ENCODE assay signal across 1 cellular context in the genomic region with DNA sequence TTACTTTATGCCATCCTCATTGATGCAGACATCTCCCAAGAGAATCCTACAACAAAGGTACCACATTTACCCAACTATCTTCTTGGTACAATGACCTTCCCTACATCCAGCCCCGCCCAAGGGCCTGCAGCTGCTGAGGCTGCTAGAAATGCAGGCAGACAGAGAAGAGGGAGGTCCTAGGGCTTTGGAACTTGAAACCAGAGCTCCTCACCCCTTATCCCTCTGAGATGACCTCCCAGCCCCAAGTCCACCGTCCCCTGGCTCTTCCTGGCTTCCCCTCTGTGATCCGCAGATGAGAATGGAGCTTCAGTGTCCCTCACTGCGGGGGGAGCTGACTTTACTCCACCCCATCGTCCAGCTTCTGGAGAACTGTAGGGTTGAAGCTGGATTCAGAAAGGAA.
TF ChIP-seq lines count a peak whose summit lies in the region.

No MANE protein-coding gene starts in this region.

TF ChIP-seq in SK-N-SH, 30 proteins besides CTCF, POLR2A, EP300 and RAD21:
- TF ChIP-seq YY1 (IDR thresholded peaks at IDR 0.05; ENCODE audit: low read depth), result no peak
- no peak for TF ChIP-seq TEAD4 (IDR thresholded peaks at IDR 0.05; ENCODE audit: borderline replicate concordance, insufficient read depth)
- TF ChIP-seq, protein P1, sequence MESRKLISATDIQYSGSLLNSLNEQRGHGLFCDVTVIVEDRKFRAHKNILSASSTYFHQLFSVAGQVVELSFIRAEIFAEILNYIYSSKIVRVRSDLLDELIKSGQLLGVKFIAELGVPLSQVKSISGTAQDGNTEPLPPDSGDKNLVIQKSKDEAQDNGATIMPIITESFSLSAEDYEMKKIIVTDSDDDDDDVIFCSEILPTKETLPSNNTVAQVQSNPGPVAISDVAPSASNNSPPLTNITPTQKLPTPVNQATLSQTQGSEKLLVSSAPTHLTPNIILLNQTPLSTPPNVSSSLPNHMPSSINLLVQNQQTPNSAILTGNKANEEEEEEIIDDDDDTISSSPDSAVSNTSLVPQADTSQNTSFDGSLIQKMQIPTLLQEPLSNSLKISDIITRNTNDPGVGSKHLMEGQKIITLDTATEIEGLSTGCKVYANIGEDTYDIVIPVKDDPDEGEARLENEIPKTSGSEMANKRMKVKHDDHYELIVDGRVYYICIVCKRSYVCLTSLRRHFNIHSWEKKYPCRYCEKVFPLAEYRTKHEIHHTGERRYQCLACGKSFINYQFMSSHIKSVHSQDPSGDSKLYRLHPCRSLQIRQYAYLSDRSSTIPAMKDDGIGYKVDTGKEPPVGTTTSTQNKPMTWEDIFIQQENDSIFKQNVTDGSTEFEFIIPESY (IDR thresholded peaks at IDR 0.05; ENCODE audit: borderline replicate concordance, low read depth), result no peak
- TF ChIP-seq SIN3A (IDR thresholded peaks at IDR 0.05; ENCODE audit: borderline replicate concordance, low read depth, low read length), result no peak
- no peak for TF ChIP-seq SMC3 (IDR thresholded peaks at IDR 0.05; ENCODE audit: low read depth, low read length)
- TF ChIP-seq, protein P2, sequence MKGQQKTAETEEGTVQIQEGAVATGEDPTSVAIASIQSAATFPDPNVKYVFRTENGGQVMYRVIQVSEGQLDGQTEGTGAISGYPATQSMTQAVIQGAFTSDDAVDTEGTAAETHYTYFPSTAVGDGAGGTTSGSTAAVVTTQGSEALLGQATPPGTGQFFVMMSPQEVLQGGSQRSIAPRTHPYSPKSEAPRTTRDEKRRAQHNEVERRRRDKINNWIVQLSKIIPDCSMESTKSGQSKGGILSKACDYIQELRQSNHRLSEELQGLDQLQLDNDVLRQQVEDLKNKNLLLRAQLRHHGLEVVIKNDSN (IDR thresholded peaks at IDR 0.05; ENCODE audit: borderline replicate concordance, low read depth), result no peak
- TF ChIP-seq FOSL2 (IDR thresholded peaks at IDR 0.05; ENCODE audit: borderline replicate concordance, low read depth), result no peak
- TF ChIP-seq, protein P3, sequence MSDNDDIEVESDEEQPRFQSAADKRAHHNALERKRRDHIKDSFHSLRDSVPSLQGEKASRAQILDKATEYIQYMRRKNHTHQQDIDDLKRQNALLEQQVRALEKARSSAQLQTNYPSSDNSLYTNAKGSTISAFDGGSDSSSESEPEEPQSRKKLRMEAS (IDR thresholded peaks at IDR 0.05; ENCODE audit: low read depth), result no peak
- no peak for TF ChIP-seq RXRA (IDR thresholded peaks at IDR 0.05; ENCODE audit: borderline replicate concordance, low read depth)
- TF ChIP-seq RCOR1 (IDR thresholded peaks at IDR 0.05; ENCODE audit: low read length), result no peak
- TF ChIP-seq, protein P4, sequence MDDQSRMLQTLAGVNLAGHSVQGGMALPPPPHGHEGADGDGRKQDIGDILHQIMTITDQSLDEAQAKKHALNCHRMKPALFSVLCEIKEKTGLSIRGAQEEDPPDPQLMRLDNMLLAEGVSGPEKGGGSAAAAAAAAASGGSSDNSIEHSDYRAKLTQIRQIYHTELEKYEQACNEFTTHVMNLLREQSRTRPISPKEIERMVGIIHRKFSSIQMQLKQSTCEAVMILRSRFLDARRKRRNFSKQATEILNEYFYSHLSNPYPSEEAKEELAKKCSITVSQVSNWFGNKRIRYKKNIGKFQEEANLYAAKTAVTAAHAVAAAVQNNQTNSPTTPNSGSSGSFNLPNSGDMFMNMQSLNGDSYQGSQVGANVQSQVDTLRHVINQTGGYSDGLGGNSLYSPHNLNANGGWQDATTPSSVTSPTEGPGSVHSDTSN (IDR thresholded peaks at IDR 0.05), result no peak
- TF ChIP-seq JUND (IDR thresholded peaks at IDR 0.05), result no peak
